Comparison of ENCODE assay signal across 11 cellular contexts in genomic region chr7:151400626-151401315, GRCh38. TPM values are rescaled to one million over a fixed set of nuclear protein-coding genes. Genes with fewer than 3 reads are reported as not detected.
A peak's percentile ranks its signal among the peaks of the same experiment; 100 is the strongest.
DNase-seq lines count a peak whose midpoint lies in the region; ATAC-seq, FAIRE-seq and TF ChIP-seq lines count a peak whose summit lies in the region.
"Had no signal": no experiment of that assay in that cellular context is flagged by ENCODE, and none has a peak within 500 bp of the region (broad histone marks: within the 10 kb centered on the region; RNA-seq: fewer than 3 reads in every experiment).

No MANE protein-coding gene starts in this region.

- DNase-seq in GM12892 (ENCODE audit: insufficient read length): peak; percentile 44
- DNase-seq in kidney: peak; percentile 39
- no peak for DNase-seq in cerebellar nuclear complex (lab: John Stamatoyannopoulos, UW)
- no peak for DNase-seq in NCI-H187 (lab: John Stamatoyannopoulos, UW)
- no peak for DNase-seq in pons (ENCODE audit: low spot score)
- DNase-seq in effector CD4-positive, alpha-beta T cell: no peak
- DNase-seq: activated effector memory CD4-positive, alpha-beta T cell treated with anti-CD3 and anti-CD28 coated beads, Interleukin-2, amount 50 U/mL, for 16 hours; DMS153; NCI-H1105 treated with DMSO at 0.1 percent for 48 hours had no signal

- H3K4me3 ChIP-seq in kidney (ENCODE audit: low read length in 2 of 2): no peak overlapping the region

- intact Hi-C loops in kidney (cut with DNase I): no loop called here

- no peak for TF ChIP-seq CTCF in kidney (IDR thresholded peaks at IDR 0.05; ENCODE audit: borderline replicate concordance, extremely low read depth, insufficient read depth)

- no peak for FAIRE-seq in GM12892 (lab: Jason Lieb, UNC)
- no peak for FAIRE-seq in kidney (lab: Jason Lieb, UNC)

- H3K9me3 ChIP-seq in kidney (ENCODE audit: control insufficient read depth in 1 of 2, low read length in 2 of 2): no peaks in the 10 kb centered on the region

- ATAC-seq in GM21390 (IDR thresholded peaks at IDR 0.05; ENCODE audit: unreplicated experiment) (peak; percentile 84), HG03342 (IDR thresholded peaks at IDR 0.05; ENCODE audit: unreplicated experiment) (peak; percentile 91)

- no peak overlapping the region for H3K9ac ChIP-seq in kidney (ENCODE audit: low read length in 2 of 2)

- H3K36me3 ChIP-seq in kidney (ENCODE audit: control insufficient read depth in 1 of 2, insufficient read depth in 2 of 2, low read length in 2 of 2): no peaks in the 10 kb centered on the region

- peaks cover 4 to 6% of the 10 kb centered on the region in 2 donors for H3K4me1 ChIP-seq in kidney (ENCODE audit: control insufficient read depth in 1 of 2, insufficient read depth in 1 of 2, low read depth in 1 of 2, low read length in 2 of 2)

- H3K27ac ChIP-seq in kidney (ENCODE audit: low read depth in 2 of 2, low read length in 2 of 2): no peak overlapping the region

- TF ChIP-seq POLR2A in GM12892 (IDR thresholded peaks at IDR 0.05; ENCODE audit: low read depth, low read length): no peak

RNA-seq across cellular contexts. Expression of gene WDR86, which starts 9.1 kb away (rescaled TPM):
- polyA plus RNA-seq in GM12892 (2012; ENCODE audit: missing spikeins): 0.19 TPM
- 5.9 TPM for total RNA-seq in kidney
- 1.8 TPM for polyA plus RNA-seq in kidney (ENCODE audit: insufficient read depth, low read depth, low replicate concordance)

RNA-seq across cellular contexts. Expression of gene CRYGN, which starts 39.2 kb away (rescaled TPM):
- not detected for polyA plus RNA-seq in GM12892 (2012; ENCODE audit: missing spikeins)
- total RNA-seq in kidney: 0.22 TPM
- not detected for polyA plus RNA-seq in kidney (ENCODE audit: insufficient read depth, low read depth, low replicate concordance)

RNA-seq across cellular contexts. Expression of gene NUB1, which starts 59.2 kb away (rescaled TPM):
- polyA plus RNA-seq in GM12892 (2012; ENCODE audit: missing spikeins): 46.7 TPM
- total RNA-seq in kidney: 51.8 TPM
- 32.7 TPM for polyA plus RNA-seq in kidney (ENCODE audit: insufficient read depth, low read depth, low replicate concordance)

Comparison
In these comparisons a context has a peak if more than half of its experiments do, and no peak if none do; other contexts are left out.
1. DNase-seq: peak in GM12892 (single experiment) and kidney (single experiment); none in cerebellar nuclear complex (0 of 2), NCI-H187 (0 of 2), pons (single experiment) and effector CD4-positive, alpha-beta T cell (single experiment).